ENCODE assay signal across 1 cellular context in the genomic region with DNA sequence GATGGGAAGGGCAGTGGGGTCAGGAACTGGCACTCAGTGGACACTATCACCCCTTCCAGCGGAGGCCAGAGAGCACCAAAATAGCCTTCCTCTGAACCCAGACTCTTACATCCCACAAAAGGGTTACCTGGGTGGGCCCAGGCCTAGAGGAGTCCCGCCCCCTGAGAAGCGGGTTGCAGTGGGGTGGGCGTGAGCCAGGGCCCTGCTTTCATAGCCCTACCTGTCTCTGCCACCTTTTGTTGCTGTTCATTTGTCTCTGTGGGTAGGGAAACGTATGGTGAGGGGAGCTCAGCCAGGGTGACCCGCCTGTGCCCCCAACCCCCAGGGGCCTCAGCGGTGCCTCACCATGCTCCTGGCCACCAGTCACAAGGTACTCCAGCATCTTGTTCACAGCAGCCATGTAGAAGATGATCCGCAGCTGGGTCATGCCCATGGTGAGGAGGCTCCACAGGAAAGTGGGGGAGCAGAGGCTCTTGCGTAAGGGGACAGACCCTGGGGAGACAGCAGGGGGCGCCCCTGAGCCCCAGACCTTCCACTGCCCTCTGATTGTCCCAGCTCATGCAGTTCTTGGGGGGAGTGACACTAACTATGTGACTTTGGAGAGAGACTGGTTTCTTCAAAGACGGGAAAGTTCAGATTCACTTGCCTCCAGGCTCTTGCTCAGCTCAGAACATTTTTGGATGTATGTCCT.
TF ChIP-seq lines count a peak whose summit lies in the region.

No MANE protein-coding gene starts in this region.

TF ChIP-seq in H1, 55 proteins besides CTCF, POLR2A, EP300 and RAD21:
- TF ChIP-seq PHF8 (conservative IDR thresholded peaks at IDR 0.05; ENCODE audit: low read depth, low read length) (no peak), CEBPB (IDR thresholded peaks at IDR 0.05; ENCODE audit: low read depth, low read length) (peak; percentile 99), KDM4A (IDR thresholded peaks at IDR 0.05; ENCODE audit: low read depth, low read length, severe bottlenecking) (no peak), BACH1 (IDR thresholded peaks at IDR 0.05; ENCODE audit: low read length) (0 out of 2 replicates have a peak, but pooled peaks have one; percentile 25)
